ENCODE assay signal across 1 cellular context in the genomic region with DNA sequence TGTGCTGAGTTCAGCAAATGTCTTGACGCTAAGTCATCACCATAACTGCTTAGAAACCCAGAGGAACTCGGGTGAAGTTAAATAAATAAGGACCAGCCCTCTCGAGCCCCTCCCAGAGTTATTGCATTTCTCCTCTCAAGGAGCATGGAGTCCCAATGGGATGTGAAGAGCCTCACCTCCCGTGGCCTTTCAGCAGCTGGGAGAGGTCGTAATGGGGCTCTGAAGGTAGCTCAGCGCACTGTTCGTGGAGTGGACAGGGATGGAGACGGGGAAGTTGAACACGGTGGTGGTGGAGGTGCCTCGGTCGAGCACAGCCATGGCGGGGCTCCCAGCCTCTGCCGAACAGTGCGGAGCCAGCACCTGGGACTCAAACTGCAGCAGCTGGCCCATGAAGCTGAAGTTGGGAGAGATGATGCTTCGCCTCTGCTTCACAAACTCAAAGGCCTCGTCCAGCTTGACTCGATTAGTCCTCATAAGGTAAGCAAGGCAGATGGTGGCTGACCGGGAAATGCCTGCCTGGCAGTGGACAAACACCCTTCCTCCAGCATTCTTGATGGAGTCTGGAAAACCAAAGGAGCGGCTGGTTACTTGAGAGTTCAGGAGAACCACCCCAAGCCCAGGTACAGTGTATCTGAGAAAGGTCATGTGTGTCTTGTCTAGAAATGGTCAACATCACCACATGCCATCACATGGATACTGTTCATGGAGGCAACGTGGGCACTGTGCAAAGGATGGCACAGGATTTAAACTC.
A peak's percentile ranks its signal among the peaks of the same experiment; 100 is the strongest.
TF ChIP-seq lines count a peak whose summit lies in the region.

No MANE protein-coding gene starts in this region.

TF ChIP-seq in liver, 16 proteins besides CTCF, POLR2A, EP300 and RAD21 (continued from another document):
- TF ChIP-seq, protein P1, sequence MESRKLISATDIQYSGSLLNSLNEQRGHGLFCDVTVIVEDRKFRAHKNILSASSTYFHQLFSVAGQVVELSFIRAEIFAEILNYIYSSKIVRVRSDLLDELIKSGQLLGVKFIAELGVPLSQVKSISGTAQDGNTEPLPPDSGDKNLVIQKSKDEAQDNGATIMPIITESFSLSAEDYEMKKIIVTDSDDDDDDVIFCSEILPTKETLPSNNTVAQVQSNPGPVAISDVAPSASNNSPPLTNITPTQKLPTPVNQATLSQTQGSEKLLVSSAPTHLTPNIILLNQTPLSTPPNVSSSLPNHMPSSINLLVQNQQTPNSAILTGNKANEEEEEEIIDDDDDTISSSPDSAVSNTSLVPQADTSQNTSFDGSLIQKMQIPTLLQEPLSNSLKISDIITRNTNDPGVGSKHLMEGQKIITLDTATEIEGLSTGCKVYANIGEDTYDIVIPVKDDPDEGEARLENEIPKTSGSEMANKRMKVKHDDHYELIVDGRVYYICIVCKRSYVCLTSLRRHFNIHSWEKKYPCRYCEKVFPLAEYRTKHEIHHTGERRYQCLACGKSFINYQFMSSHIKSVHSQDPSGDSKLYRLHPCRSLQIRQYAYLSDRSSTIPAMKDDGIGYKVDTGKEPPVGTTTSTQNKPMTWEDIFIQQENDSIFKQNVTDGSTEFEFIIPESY (IDR thresholded peaks at IDR 0.05), result peak; percentile 17
- no peak for TF ChIP-seq FOXA2 (IDR thresholded peaks at IDR 0.05)
